25 cellular contexts compared by ENCODE assay signal in genomic region chr20:8049321-8049720, GRCh38. TPM values are rescaled to one million over a fixed set of nuclear protein-coding genes. Genes with fewer than 3 reads are reported as not detected.
DNase-seq lines count a peak whose midpoint lies in the region; ATAC-seq, FAIRE-seq and TF ChIP-seq lines count a peak whose summit lies in the region.
"Had no signal": no experiment of that assay in that cellular context is flagged by ENCODE, and none has a peak within 500 bp of the region (broad histone marks: within the 10 kb centered on the region; RNA-seq: fewer than 3 reads in every experiment).

No MANE protein-coding gene starts in this region.

- DNase-seq in AG20443 (ENCODE audit: low spot score) (peak; percentile 27), GM23248 (peak; percentile 22), endothelial cell of umbilical vein (ENCODE audit: low read depth, low spot score) (no peak), foreskin fibroblast (peak; percentile 29 to 66), NCI-H2227 (lab: John Stamatoyannopoulos, UW; ENCODE audit: unreplicated experiment) (no peak), H54 (ENCODE audit: insufficient read length, low spot score) (no peak)
- DNase-seq: CD4-positive, alpha-beta T cell; COR-L47; DMS 273 treated with DMSO at 0.1 percent for 48 hours; DMS79 treated with DMSO at 0.1 percent for 48 hours; Karpas-422; NCI-H1417; NCI-H1694 treated with DMSO at 0.1 percent for 48 hours; NCI-H2081 treated with DMSO at 0.1 percent for 48 hours; NCI-H2171 treated with DMSO at 0.1 percent for 48 hours; NCI-H446; NCI-H526 treated with DMSO at 0.1 percent for 48 hours; OCI-M1 had no signal

- no TSS peak for BruUV-seq in endothelial cell of umbilical vein (replicated peaks; lab: Mats Ljungman, UMichigan)

- H3K9ac ChIP-seq in GM23248 (no peak overlapping the region), endothelial cell of umbilical vein (replicated peaks; ENCODE audit: extremely low read depth, insufficient read depth, low read length) (no peak overlapping the region)
- H3K9ac ChIP-seq: BLaER1 had no signal

- 40 to 51% methylated on average over 3 of the region's 3 CpGs for WGBS in GM23248 (ENCODE audit: low coverage in 1 of 2, low lambda C conversion rate in 2 of 2, missing lambda C conversion rate in 2 of 2), 2 experiments

- POLR2A ChIA-PET in endothelial cell of umbilical vein (lab: Charles Lee) = no interaction called here

- CTCF ChIA-PET in endothelial cell of umbilical vein (lab: Charles Lee) = interaction anchor here (0.8 to 9.6 kb wide), 10 partner anchors 9 to 673 kb away, joined by 3 to 288 read pairs (median 4); partner anchors contain the start of gene PLCB1

- in situ Hi-C loops in GM23248 (cut with MboI) = loop anchor here (5.0 kb wide), 1 partner anchor 673 kb away; no protein-coding TSS in a partner anchor

- H3K4me3 ChIP-seq in GM23248 (no peak overlapping the region), endothelial cell of umbilical vein (replicated peaks in 1 of 3; ENCODE audit: insufficient read depth in 1 of 3, low read depth in 1 of 3, low read length in 3 of 3) (no peak overlapping the region), foreskin fibroblast (ENCODE audit: low read depth in 1 of 2, low read length in 2 of 2) (no peak overlapping the region)
- H3K4me3 ChIP-seq: BLaER1, SJSA1 had no signal

- no peak for FAIRE-seq in endothelial cell of umbilical vein (lab: Jason Lieb, UNC)
- FAIRE-seq in H54 (lab: Jason Lieb, UNC) = no peak
- FAIRE-seq: GM12892, GM18507, RCC 7860 had no signal

- dilution Hi-C loops in endothelial cell of umbilical vein (cut with MboI; ENCODE audit: extremely low pct_ligation_motif_present, low sequenced_read_pairs) = no loop called here

- TF ChIP-seq CTCF in endothelial cell of umbilical vein (IDR thresholded peaks at IDR 0.05; ENCODE audit: extremely low read depth in 1 of 2, insufficient read depth in 1 of 2, low read depth in 1 of 2, low read length in 2 of 2) = no peak
- TF ChIP-seq CTCF in foreskin fibroblast (IDR thresholded peaks at IDR 0.05; ENCODE audit: low read depth, low read length) = no peak

- H3K9me3 ChIP-seq in GM23248 (ENCODE audit: low read depth) = no peaks in the 10 kb centered on the region
- no peaks in the 10 kb centered on the region for H3K9me3 ChIP-seq in endothelial cell of umbilical vein (replicated peaks; ENCODE audit: control insufficient read depth, insufficient read depth, low read length)
- H3K9me3 ChIP-seq: BLaER1, SJSA1 had no signal

- H3K27ac ChIP-seq in GM23248 = no peak overlapping the region
- H3K27ac ChIP-seq in endothelial cell of umbilical vein (ENCODE audit: insufficient read depth, low read depth, low read length) = no peak overlapping the region
- H3K27ac ChIP-seq: BLaER1, SJSA1 had no signal

- no peaks in the 10 kb centered on the region for H3K9me2 ChIP-seq in GM23248 (ENCODE audit: insufficient read depth)

- H4K20me1 ChIP-seq in GM23248 (ENCODE audit: insufficient read depth) = no peaks in the 10 kb centered on the region
- H4K20me1 ChIP-seq in endothelial cell of umbilical vein (replicated peaks; ENCODE audit: control insufficient read depth, extremely low read depth, insufficient read depth, low read length) = no peaks in the 10 kb centered on the region
- H4K20me1 ChIP-seq: BLaER1 had no signal

- H3K4me2 ChIP-seq in GM23248 (ENCODE audit: unreplicated experiment) = no peak overlapping the region
- peak overlapping the region; percentile 33 for H3K4me2 ChIP-seq in endothelial cell of umbilical vein (ENCODE audit: insufficient read depth, low read length)
- H3K4me2 ChIP-seq: BLaER1 had no signal

- H3K4me1 ChIP-seq in GM23248 (ENCODE audit: insufficient read depth) (0 out of 2 replicates have a peak, but pooled peaks cover 4% of the 10 kb centered on the region), endothelial cell of umbilical vein (ENCODE audit: control insufficient read depth, extremely low read depth, insufficient read depth, low read length) (peaks cover 43% of the 10 kb centered on the region)
- H3K4me1 ChIP-seq: BLaER1, SJSA1 had no signal

- no peaks in the 10 kb centered on the region for H3K27me3 ChIP-seq in GM23248 (replicated peaks; ENCODE audit: insufficient read depth)
- H3K27me3 ChIP-seq in endothelial cell of umbilical vein (ENCODE audit: control insufficient read depth in 2 of 2, insufficient read depth in 2 of 2, low read length in 2 of 2) = no peaks in the 10 kb centered on the region
- H3K27me3 ChIP-seq: BLaER1 had no signal

- H3F3A ChIP-seq in GM23248 (ENCODE audit: insufficient read depth) = no peaks in the 10 kb centered on the region

- H3K36me3 ChIP-seq in GM23248 (ENCODE audit: low read depth) (no peaks in the 10 kb centered on the region), endothelial cell of umbilical vein (ENCODE audit: control insufficient read depth in 2 of 2, extremely low read depth in 1 of 2, insufficient read depth in 2 of 2, low read length in 2 of 2) (no peaks in the 10 kb centered on the region)
- H3K36me3 ChIP-seq: BLaER1, SJSA1 had no signal

- no peaks in the 10 kb centered on the region for H3K9me1 ChIP-seq in endothelial cell of umbilical vein (replicated peaks; ENCODE audit: control insufficient read depth, extremely low read depth, insufficient read depth, low read length)

- H2AFZ ChIP-seq in GM23248 (no peak overlapping the region), endothelial cell of umbilical vein (ENCODE audit: low read depth, low read length) (no peak overlapping the region)

- intact Hi-C loops in endothelial cell of umbilical vein (cut with micrococcal nuclease) = loop anchor here (2.0 to 5.0 kb wide), 2 partner anchors 258 to 341 kb away; no protein-coding TSS in a partner anchor

- ATAC-seq in HG03108 (IDR thresholded peaks at IDR 0.05; ENCODE audit: unreplicated experiment) = no peak
- ATAC-seq: Right ventricle myocardium inferior had no signal

- no peak for TF ChIP-seq POLR2A in endothelial cell of umbilical vein (IDR thresholded peaks at IDR 0.05; ENCODE audit: low read depth, low read length)
- TF ChIP-seq POLR2A in H54 (IDR thresholded peaks at IDR 0.05; ENCODE audit: low read depth, low read length) = no peak

- no peaks in the 10 kb centered on the region for H3K79me2 ChIP-seq in GM23248 (ENCODE audit: insufficient read depth)
- H3K79me2 ChIP-seq in endothelial cell of umbilical vein (ENCODE audit: control insufficient read depth, insufficient read depth, low read length) = no peaks in the 10 kb centered on the region

TF ChIP-seq in endothelial cell of umbilical vein, 7 proteins besides CTCF, POLR2A, EP300 and RAD21:
- no peak for TF ChIP-seq POLR2AphosphoS5 (IDR thresholded peaks at IDR 0.05; ENCODE audit: insufficient read depth, low read depth, low read length)
- TF ChIP-seq MAX (IDR thresholded peaks at IDR 0.05; ENCODE audit: insufficient read depth, insufficient read length) = no peak
- TF ChIP-seq GATA2 (IDR thresholded peaks at IDR 0.05; ENCODE audit: insufficient read depth, insufficient read length, low read depth, low read length) = no peak
- TF ChIP-seq FOS (IDR thresholded peaks at IDR 0.05; ENCODE audit: borderline replicate concordance, insufficient read depth, low read length) = no peak
- TF ChIP-seq MYC (IDR thresholded peaks at IDR 0.05; ENCODE audit: low read depth, low read length) = no peak
- TF ChIP-seq JUN (IDR thresholded peaks at IDR 0.05; ENCODE audit: borderline replicate concordance, insufficient read depth, insufficient read length, low read depth) = no peak
- no peak for TF ChIP-seq EZH2 (IDR thresholded peaks at IDR 0.05; ENCODE audit: borderline replicate concordance, low read depth, low read length, severe bottlenecking)

RNA-seq across cellular contexts. Expression of gene TMX4, which starts 29.8 kb away (rescaled TPM):
- 20.4 and 27.7 TPM in 2 replicates for total RNA-seq in GM23248 (2014; rRNA removed; shearing (Covaris generic))
- polyA plus RNA-seq in GM23248 (2016; fragmentation: Nextera tagmentation; extraction: Ambion mirVana) (32.9 and 33.2 TPM in 2 replicates), endothelial cell of umbilical vein (5.4 and 6.5 TPM in 2 replicates)
- 26.9 and 30.3 TPM in 2 replicates for total RNA-seq in endothelial cell of umbilical vein
- polyA plus RNA-seq in endothelial cell of umbilical vein (2011; cell fraction: cytosol; rRNA removed) = 8.2 TPM in 2 replicates
- polyA plus RNA-seq in endothelial cell of umbilical vein (2011; cell fraction: nucleus; rRNA removed) = 3.2 and 4.6 TPM in 2 replicates
- polyA plus RNA-seq in endothelial cell of umbilical vein (2012) = 12.9 and 14.6 TPM in 2 replicates
- polyA minus RNA-seq in endothelial cell of umbilical vein = 15.8 and 18.1 TPM in 2 replicates
- 3.6 TPM for polyA minus RNA-seq in endothelial cell of umbilical vein (2011; cell fraction: cytosol; rRNA and poly(A)+ RNA removed)
- 5.3 and 7.7 TPM in 2 replicates for polyA minus RNA-seq in endothelial cell of umbilical vein (2011; cell fraction: nucleus; rRNA and poly(A)+ RNA removed)

Comparison
In these comparisons a context has a peak if more than half of its experiments do, and no peak if none do; other contexts are left out.
1. DNase-seq: peak in AG20443 (single experiment), GM23248 (single experiment) and foreskin fibroblast (2 of 2); none in endothelial cell of umbilical vein (single experiment), NCI-H2227 (single experiment) and H54 (single experiment).